In genomic region chr4:1010522-1011021, GRCh38 we compare ENCODE assay signal across 8 cellular contexts. TPM values are rescaled to one million over a fixed set of nuclear protein-coding genes. Genes with fewer than 3 reads are reported as not detected.
DNase-seq lines count a peak whose midpoint lies in the region; ATAC-seq and TF ChIP-seq lines count a peak whose summit lies in the region.

No MANE protein-coding gene starts in this region.

- H3K27ac ChIP-seq in neural progenitor cell, result no peak overlapping the region
- H3K27ac ChIP-seq in thoracic aorta, result peak overlapping the region; percentile 79 to 92
- H3K27ac ChIP-seq in Karpas-422 (ENCODE audit: low read length), result no peak overlapping the region

- H3K9me3 ChIP-seq in neural progenitor cell (ENCODE audit: low read depth) (no peaks in the 10 kb centered on the region), thoracic aorta (no peaks in the 10 kb centered on the region), Karpas-422 (ENCODE audit: low read length) (no peaks in the 10 kb centered on the region)

- DNase-seq in NCI-H526 treated with DMSO at 0.1 percent for 48 hours (lab: John Stamatoyannopoulos, UW), result peak; percentile 17
- DNase-seq in activated CD8-positive, alpha-beta memory T cell treated with anti-CD3 and anti-CD28 coated beads, Interleukin-2, amount 50 U/mL, for 24 hours (ENCODE audit: extremely low read depth), result peak; percentile 28
- DNase-seq in erythroblast (lab: John Stamatoyannopoulos, UW), result peak; percentile 52 to 62
- peak; percentile 59 for DNase-seq in neural progenitor cell (ENCODE audit: low spot score)
- DNase-seq in thoracic aorta (ENCODE audit: low spot score), result peak; percentile 50
- no peak for DNase-seq in DMS114 treated with DMSO at 0.1 percent for 48 hours (lab: John Stamatoyannopoulos, UW; ENCODE audit: unreplicated experiment)
- no peak for DNase-seq in Karpas-422

- peaks cover 44% of the 10 kb centered on the region for H4K20me1 ChIP-seq in neural progenitor cell (ENCODE audit: low read depth)
- H4K20me1 ChIP-seq in Karpas-422 (ENCODE audit: insufficient read depth, low read depth, low read length), result no peaks in the 10 kb centered on the region

- H3K9me3 Mint-ChIP-seq in neural progenitor cell, result peaks cover 9% of the 10 kb centered on the region

- H3K4me2 ChIP-seq in neural progenitor cell (peak overlapping the region; percentile 84), Karpas-422 (ENCODE audit: low read depth, low read length, poor library complexity, severe bottlenecking) (no peak overlapping the region)

- no peak overlapping the region for H3K27ac Mint-ChIP-seq in neural progenitor cell

- TF ChIP-seq CTCF in neural progenitor cell (IDR thresholded peaks at IDR 0.05) (no peak), thoracic aorta (IDR thresholded peaks at IDR 0.05) (no peak)

- H3K9ac ChIP-seq in neural progenitor cell, result no peak overlapping the region
- H3K9ac ChIP-seq in Karpas-422 (ENCODE audit: low read length), result no peak overlapping the region

- H3K4me3 ChIP-seq in neural progenitor cell (peak overlapping the region; percentile 50), thoracic aorta (peak overlapping the region; percentile 94), Karpas-422 (ENCODE audit: low read length) (no peak overlapping the region)

- H2AFZ ChIP-seq in neural progenitor cell (replicated peaks), result no peak overlapping the region
- H2AFZ ChIP-seq in Karpas-422 (ENCODE audit: low read length), result no peak overlapping the region

- H3F3A ChIP-seq in neural progenitor cell (ENCODE audit: low read depth), result peaks cover 46% of the 10 kb centered on the region

- H3K4me1 ChIP-seq in neural progenitor cell, result peaks cover 27% of the 10 kb centered on the region
- peaks cover 4 to 39% of the 10 kb centered on the region in 2 donors for H3K4me1 ChIP-seq in thoracic aorta (ENCODE audit: control insufficient read depth in 1 of 2, low read depth in 2 of 2)
- peaks cover 11% of the 10 kb centered on the region for H3K4me1 ChIP-seq in Karpas-422 (ENCODE audit: low read length)

- peaks cover 18% of the 10 kb centered on the region for H3K4me1 Mint-ChIP-seq in neural progenitor cell

- no peaks in the 10 kb centered on the region for H3K36me3 ChIP-seq in neural progenitor cell
- H3K36me3 ChIP-seq in thoracic aorta, result no peaks in the 10 kb centered on the region
- H3K36me3 ChIP-seq in Karpas-422 (ENCODE audit: insufficient read depth, low read length), result no peaks in the 10 kb centered on the region

- no peak for TF ChIP-seq POLR2A in erythroblast (IDR thresholded peaks at IDR 0.05; ENCODE audit: low read length)

- H3K4me3 Mint-ChIP-seq in neural progenitor cell, result peak overlapping the region; percentile 85

- no peaks in the 10 kb centered on the region for H3K9me2 ChIP-seq in Karpas-422 (replicated peaks; ENCODE audit: insufficient read depth, low read length)

- H3K36me3 Mint-ChIP-seq in neural progenitor cell, result peaks cover 2% of the 10 kb centered on the region

- no peaks in the 10 kb centered on the region for H3K79me2 ChIP-seq in neural progenitor cell (ENCODE audit: low read depth)
- H3K79me2 ChIP-seq in Karpas-422 (ENCODE audit: low read length), result no peaks in the 10 kb centered on the region

- H3K27me3 ChIP-seq in neural progenitor cell, result peaks cover 67% of the 10 kb centered on the region
- no peaks in the 10 kb centered on the region for H3K27me3 ChIP-seq in thoracic aorta (replicated peaks; ENCODE audit: insufficient read depth)
- no peaks in the 10 kb centered on the region for H3K27me3 ChIP-seq in Karpas-422 (ENCODE audit: low read length)

- ATAC-seq in GM21723 (IDR thresholded peaks at IDR 0.05; ENCODE audit: unreplicated experiment), result peak; percentile 15
- peak; percentile 67 for ATAC-seq in thoracic aorta (ENCODE audit: insufficient number of reproducible peaks, low FRiP score, low read depth)

- peaks cover 46% of the 10 kb centered on the region for H3K27me3 Mint-ChIP-seq in neural progenitor cell (ENCODE audit: insufficient read depth, low read depth)

RNA-seq across cellular contexts. Expression of gene FGFRL1, which starts 0.9 kb away (rescaled TPM):
- 9.6 and 27.4 TPM in 2 replicates for total RNA-seq in neural progenitor cell (ENCODE audit: low replicate concordance)
- 10 to 100 TPM; 61.1 to 84.0 TPM for total RNA-seq in thoracic aorta
- 0.76 TPM in 1 of 2 replicates, not detected in the other for total RNA-seq in Karpas-422 (2014; rRNA removed; shearing (Covaris generic); ENCODE audit: low replicate concordance)

RNA-seq across cellular contexts. Expression of gene SLC26A1, which starts 17.4 kb away (rescaled TPM):
- total RNA-seq in neural progenitor cell (ENCODE audit: low replicate concordance), result 0.19 TPM in 1 of 2 replicates, not detected in the other
- total RNA-seq in thoracic aorta, result not detected
- not detected in 2 replicates for total RNA-seq in Karpas-422 (2014; rRNA removed; shearing (Covaris generic); ENCODE audit: low replicate concordance)

RNA-seq across cellular contexts. Expression of gene IDUA, which starts 23.7 kb away (rescaled TPM):
- total RNA-seq in neural progenitor cell (ENCODE audit: low replicate concordance) (0.47 and 10.7 TPM in 2 replicates), thoracic aorta (10 to 100 TPM; 23.4 to 31.9 TPM)
- 17.3 and 20.8 TPM in 2 replicates for total RNA-seq in Karpas-422 (2014; rRNA removed; shearing (Covaris generic); ENCODE audit: low replicate concordance)

RNA-seq across cellular contexts. Expression of gene DGKQ, which starts 37.2 kb away (rescaled TPM):
- total RNA-seq in neural progenitor cell (ENCODE audit: low replicate concordance) (5.1 and 16.0 TPM in 2 replicates), thoracic aorta (10 to 100 TPM; 18.6 to 24.0 TPM)
- 5.8 and 21.1 TPM in 2 replicates for total RNA-seq in Karpas-422 (2014; rRNA removed; shearing (Covaris generic); ENCODE audit: low replicate concordance)

Comparison
In these comparisons a context has a peak if more than half of its experiments do, and no peak if none do; other contexts are left out.
1. DNase-seq: peak in NCI-H526 treated with DMSO at 0.1 percent for 48 hours (single experiment), activated CD8-positive, alpha-beta memory T cell treated with anti-CD3 and anti-CD28 coated beads, Interleukin-2, amount 50 U/mL, for 24 hours (single experiment), erythroblast (2 of 2), neural progenitor cell (single experiment) and thoracic aorta (single experiment); none in DMS114 treated with DMSO at 0.1 percent for 48 hours (single experiment) and Karpas-422 (single experiment).
2. H3K27ac ChIP-seq: peak in thoracic aorta (2 of 2); none in neural progenitor cell (single experiment) and Karpas-422 (single experiment).